Comparison of ENCODE assay signal across 18 cellular contexts in the genomic region with DNA sequence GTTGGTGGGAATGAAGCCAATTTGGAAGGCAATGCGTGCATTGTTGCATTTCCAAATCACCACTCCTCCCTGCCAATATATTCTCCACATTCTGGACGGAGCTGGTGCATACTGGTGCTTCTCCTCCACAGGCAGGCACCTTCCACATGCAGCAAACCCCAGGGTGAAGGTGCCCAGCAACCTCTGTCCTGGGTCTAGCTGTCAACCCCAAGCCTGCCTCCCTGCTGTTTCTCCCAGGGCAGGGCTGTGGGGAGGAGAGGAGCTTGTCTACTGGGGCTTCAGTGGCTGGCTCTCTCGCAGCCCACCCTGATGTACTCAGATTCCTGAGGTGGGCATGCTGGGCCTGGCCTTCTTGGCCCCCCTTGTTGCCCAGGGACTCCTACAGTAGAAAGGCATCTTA. TPM values are rescaled to one million over a fixed set of nuclear protein-coding genes. Genes with fewer than 3 reads are reported as not detected.
DNase-seq lines count a peak whose midpoint lies in the region; ATAC-seq and TF ChIP-seq lines count a peak whose summit lies in the region.
"Had no signal": no experiment of that assay in that cellular context is flagged by ENCODE, and none has a peak within 500 bp of the region (broad histone marks: within the 10 kb centered on the region; RNA-seq: fewer than 3 reads in every experiment).

No MANE protein-coding gene starts in this region.

- H3K9ac ChIP-seq in trophoblast cell (ENCODE audit: low read length) (no peak overlapping the region), PC-3 (ENCODE audit: low read length) (no peak overlapping the region)

- H3K23ac ChIP-seq in trophoblast cell (ENCODE audit: low read length): no peak overlapping the region

- TF ChIP-seq EP300 in ovary (IDR thresholded peaks at IDR 0.05): no peak

- H3K4ac ChIP-seq in trophoblast cell (ENCODE audit: low read depth, low read length): no peak overlapping the region

- H4K20me1 ChIP-seq in PC-3 (ENCODE audit: low read length): no peaks in the 10 kb centered on the region

- no peaks in the 10 kb centered on the region for H3K79me1 ChIP-seq in trophoblast cell (ENCODE audit: low read length)

- POLR2A ChIA-PET in PC-3 (lab: Charles Lee; ENCODE audit: unreplicated experiment): no interaction called here

- H2AFZ ChIP-seq in trophoblast cell (ENCODE audit: insufficient read depth, low read length, poor library complexity) (no peak overlapping the region), PC-3 (ENCODE audit: low read length) (no peak overlapping the region)
- H2AFZ ChIP-seq: GM23338 had no signal

- H3K9me3 ChIP-seq in esophagus squamous epithelium (no peaks in the 10 kb centered on the region), trophoblast cell (ENCODE audit: insufficient read depth, low read depth, low read length) (no peaks in the 10 kb centered on the region), thoracic aorta (no peaks in the 10 kb centered on the region), ovary (no peaks in the 10 kb centered on the region), PC-3 (ENCODE audit: low read length) (no peaks in the 10 kb centered on the region)

- H2BK5ac ChIP-seq in trophoblast cell (ENCODE audit: low read depth, low read length, poor library complexity): no peak overlapping the region

- ATAC-seq in thoracic aorta (ENCODE audit: insufficient number of reproducible peaks, low FRiP score, low read depth) (no peak), PC-3 (no peak)
- ATAC-seq: GM23338 had no signal

- CTCF ChIA-PET in PC-3 (lab: Charles Lee): no interaction called here

- no peaks in the 10 kb centered on the region for H3K9me2 ChIP-seq in PC-3 (replicated peaks; ENCODE audit: low read length)

- TF ChIP-seq POLR2A in esophagus squamous epithelium (IDR thresholded peaks at IDR 0.05) (no peak), ovary (IDR thresholded peaks at IDR 0.05) (no peak)

- peak overlapping the region; percentile 51 to 85 (median 78) for H3K27ac ChIP-seq in esophagus squamous epithelium
- H3K27ac ChIP-seq in trophoblast cell (ENCODE audit: low read depth, low read length): no peak overlapping the region
- H3K27ac ChIP-seq in thoracic aorta: peak overlapping the region; percentile 68 to 81
- peak overlapping the region in 1 of 2 donors; percentile 84 for H3K27ac ChIP-seq in ovary
- no peak overlapping the region for H3K27ac ChIP-seq in PC-3 (ENCODE audit: low read length)

- WGBS in esophagus squamous epithelium, 2 donors: 57 to 70% methylated on average over 1 to 2 of the region's 3 CpGs
- no CpG with 5 or more reads among the region's 3 CpGs for WGBS in trophoblast cell (ENCODE audit: extremely low coverage, insufficient coverage, insufficient read length)
- WGBS in ovary, 3 donors: 66 to 74% (median 73%) methylated on average over 3 of the region's 3 CpGs

- BruUV-seq in PC-3 (replicated peaks; lab: Mats Ljungman, UMichigan): no TSS peak

- H3F3A ChIP-seq in PC-3 (ENCODE audit: low read length, unreplicated experiment): no peaks in the 10 kb centered on the region

- no peak overlapping the region for H4K12ac ChIP-seq in trophoblast cell (ENCODE audit: low read depth, low read length)

- H3K36me3 ChIP-seq in esophagus squamous epithelium (no peaks in the 10 kb centered on the region), trophoblast cell (ENCODE audit: control insufficient read depth in 1 of 2, insufficient read depth in 2 of 2, low read length in 2 of 2) (no peaks in the 10 kb centered on the region), thoracic aorta (no peaks in the 10 kb centered on the region), ovary (no peaks in the 10 kb centered on the region), PC-3 (ENCODE audit: low read depth, low read length) (no peaks in the 10 kb centered on the region)

- no peaks in the 10 kb centered on the region for H3K27me3 ChIP-seq in esophagus squamous epithelium
- H3K27me3 ChIP-seq in trophoblast cell (ENCODE audit: insufficient read depth, low read length): no peaks in the 10 kb centered on the region
- H3K27me3 ChIP-seq in thoracic aorta (replicated peaks; ENCODE audit: insufficient read depth): no peaks in the 10 kb centered on the region
- H3K27me3 ChIP-seq in ovary: no peaks in the 10 kb centered on the region
- no peaks in the 10 kb centered on the region for H3K27me3 ChIP-seq in PC-3 (ENCODE audit: low read length)

- H4K91ac ChIP-seq in trophoblast cell (ENCODE audit: low read depth, low read length): no peak overlapping the region

- in situ Hi-C loops in G401 (cut with HindIII; ENCODE audit: low sequenced_read_pairs): no loop called here

- H3K79me2 ChIP-seq in trophoblast cell (ENCODE audit: control insufficient read depth, insufficient read depth, low read length, poor library complexity) (no peaks in the 10 kb centered on the region), PC-3 (ENCODE audit: low read length) (no peaks in the 10 kb centered on the region)

- H2BK12ac ChIP-seq in trophoblast cell (ENCODE audit: low read length): no peak overlapping the region

- peaks cover 0 to 54% (median 19%) of the 10 kb centered on the region in 3 donors for H3K4me1 ChIP-seq in esophagus squamous epithelium
- no peaks in the 10 kb centered on the region for H3K4me1 ChIP-seq in trophoblast cell (ENCODE audit: control insufficient read depth in 1 of 2, insufficient read depth in 2 of 2, low read length in 2 of 2)
- H3K4me1 ChIP-seq in thoracic aorta (ENCODE audit: control insufficient read depth in 1 of 2, low read depth in 2 of 2): peaks cover 27 to 80% of the 10 kb centered on the region in 2 donors
- H3K4me1 ChIP-seq in ovary (ENCODE audit: insufficient read depth): peaks cover 27% of the 10 kb centered on the region
- peaks cover 5% of the 10 kb centered on the region; the same call in 1 of the 2 replicates for H3K4me1 ChIP-seq in PC-3 (ENCODE audit: insufficient read depth, low read length)

- no peak overlapping the region for H3K4me2 ChIP-seq in trophoblast cell (ENCODE audit: low read length)
- H3K4me2 ChIP-seq in PC-3 (ENCODE audit: low read length): no peak overlapping the region
- H3K4me2 ChIP-seq: GM23338 had no signal

- H2BK120ac ChIP-seq in trophoblast cell (ENCODE audit: insufficient read depth, low read length, poor library complexity): no peak overlapping the region

- intact Hi-C loops in esophagus squamous epithelium (cut with DNase I): no loop called here
- intact Hi-C loops in ovary (cut with DNase I): loop anchor here in 1 of 4 donors (10.0 kb wide), 1 partner anchor 106 kb away; a partner anchor contains a TSS
- intact Hi-C loops in PC-3 (cut with micrococcal nuclease): no loop called here

- no peak overlapping the region for H3K18ac ChIP-seq in trophoblast cell (ENCODE audit: low read length)

- no peak overlapping the region for H4K8ac ChIP-seq in trophoblast cell (ENCODE audit: low read depth, low read length)

- H3K14ac ChIP-seq in trophoblast cell (ENCODE audit: low read length): no peak overlapping the region

- no peak for TF ChIP-seq CTCF in esophagus squamous epithelium (IDR thresholded peaks at IDR 0.05)
- no peak for TF ChIP-seq CTCF in thoracic aorta (IDR thresholded peaks at IDR 0.05)
- no peak for TF ChIP-seq CTCF in ovary (IDR thresholded peaks at IDR 0.05)
- TF ChIP-seq CTCF in PC-3 (conservative IDR thresholded peaks at IDR 0.05; ENCODE audit: low read depth, low read length): no peak

- H2AK5ac ChIP-seq in trophoblast cell (ENCODE audit: low read length): no peak overlapping the region

- DNase-seq in G401 (ENCODE audit: low spot score) (peak; percentile 14), esophagus squamous epithelium (lab: John Stamatoyannopoulos, UW) (no peak), trophoblast cell (no peak), thoracic aorta (ENCODE audit: low spot score) (no peak), ovary (no peak), A172 (ENCODE audit: low spot score) (no peak), PC-3 (no peak)
- DNase-seq in activated CD4-positive, alpha-beta T cell treated with anti-CD3 and anti-CD28 coated beads for 1 hour: no peak
- DNase-seq: AML-193; CD4-positive, CD25-positive, alpha-beta regulatory T cell; DMS79; MV-4-11; NCI-H1417 treated with DMSO at 0.1 percent for 48 hours; NCI-H2029; NCI-H524 had no signal

- no peak overlapping the region for H3K4me3 ChIP-seq in esophagus squamous epithelium
- H3K4me3 ChIP-seq in trophoblast cell (ENCODE audit: low read depth, low read length): peak overlapping the region; percentile 7
- no peak overlapping the region for H3K4me3 ChIP-seq in thoracic aorta
- no peak overlapping the region for H3K4me3 ChIP-seq in ovary
- no peak overlapping the region for H3K4me3 ChIP-seq in PC-3 (ENCODE audit: low read length)
- H3K4me3 ChIP-seq: GM23338 had no signal

RNA-seq across cellular contexts. Expression of a gene that starts 20.1 kb away (rescaled TPM):
- total RNA-seq in G401 (2014; rRNA removed; shearing (Covaris generic)): not detected in 2 replicates
- 10 to 100 TPM in 1 of 4 donors, 1 to 10 TPM in 3; 1.4 to 10.1 (median 2.4) TPM for total RNA-seq in esophagus squamous epithelium
- 0.89 and 1.1 TPM in 2 replicates for polyA plus RNA-seq in trophoblast cell (2013)
- 10 to 100 TPM; 10.2 to 37.3 TPM for total RNA-seq in thoracic aorta
- total RNA-seq in ovary: 10 to 100 TPM in 6 of 7 donors, 1 to 10 TPM in 1; 6.3 to 41.3 (median 26.9) TPM
- 1 to 10 TPM; 5.4 to 5.8 TPM for polyA plus RNA-seq in ovary
- not detected in 2 replicates for total RNA-seq in A172 (2014; rRNA removed; shearing (Covaris generic))
- total RNA-seq in PC-3 (2014; rRNA removed): 1.9 and 2.5 TPM in 2 replicates
- total RNA-seq: CD4-positive, CD25-positive, alpha-beta regulatory T cell; LHCN-M2 had no signal
- polyA plus RNA-seq: CD4-positive, CD25-positive, alpha-beta regulatory T cell; IgD-negative memory B cell had no signal

Comparison
In these comparisons a context has a peak if more than half of its experiments do, and no peak if none do; other contexts are left out.
1. H3K27ac ChIP-seq: peak in esophagus squamous epithelium (4 of 4) and thoracic aorta (2 of 2); none in trophoblast cell (single experiment) and PC-3 (single experiment).